9 cellular contexts compared by ENCODE assay signal in the genomic region with DNA sequence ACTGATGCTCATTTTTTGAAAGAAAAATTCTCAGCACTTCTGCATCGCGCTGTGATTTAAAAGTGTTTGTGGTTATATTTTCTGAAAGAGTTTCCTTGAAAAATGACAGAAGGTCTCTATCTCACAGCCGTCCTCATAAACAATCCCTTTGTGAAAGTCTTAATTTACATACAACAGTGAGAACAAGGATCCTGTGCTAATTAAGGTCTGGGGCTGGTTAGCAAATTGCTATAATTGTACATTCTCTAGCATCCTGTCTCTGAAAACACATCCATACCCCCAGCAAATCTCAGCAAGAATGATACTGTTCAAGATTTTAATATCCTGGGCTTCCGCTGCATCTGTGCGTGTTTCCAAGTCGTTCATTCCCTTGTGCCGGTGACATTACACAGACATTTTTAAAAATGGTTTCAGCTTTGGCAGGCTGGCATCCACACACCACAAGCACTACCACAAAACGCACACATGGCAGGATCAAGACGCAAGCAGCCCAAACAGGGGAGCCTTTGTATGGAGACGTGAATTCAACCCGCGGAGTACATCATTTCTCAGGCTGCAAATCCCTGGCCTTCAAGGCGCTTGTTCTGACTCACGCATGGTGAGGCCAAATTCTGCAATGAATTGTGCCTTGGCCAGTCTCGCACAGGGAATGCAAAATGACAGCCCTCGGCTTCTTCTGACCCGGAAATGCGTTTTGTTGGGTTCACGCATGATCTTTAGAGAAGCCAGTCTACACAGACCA. TPM values are rescaled to one million over a fixed set of nuclear protein-coding genes. Genes with fewer than 3 reads are reported as not detected.
A peak's percentile ranks its signal among the peaks of the same experiment; 100 is the strongest.
DNase-seq lines count a peak whose midpoint lies in the region; ATAC-seq and TF ChIP-seq lines count a peak whose summit lies in the region.
"Had no signal": no experiment of that assay in that cellular context is flagged by ENCODE, and none has a peak within 500 bp of the region (broad histone marks: within the 10 kb centered on the region; RNA-seq: fewer than 3 reads in every experiment).

No MANE protein-coding gene starts in this region.

- ATAC-seq in IMR-90 (ENCODE audit: low read depth) (peak; percentile 18; the same call in 1 of the 2 replicates), memory B cell (ENCODE audit: low read depth) (no peak)
- ATAC-seq: activated CD8-positive, alpha-beta T cell treated with anti-CD3 and anti-CD28 coated beads, Interleukin-2, amount 10 ng/mL, durations not matched to agents 7 days and 5 days had no signal

- peak overlapping the region; percentile 95 for H2BK5ac ChIP-seq in IMR-90 (ENCODE audit: low read depth, low read length, poor library complexity, severe bottlenecking)

- peak overlapping the region; percentile 88 for H2BK20ac ChIP-seq in IMR-90 (ENCODE audit: low read depth, low read length)

- H3K4ac ChIP-seq in IMR-90 (ENCODE audit: low read depth, low read length), result peak overlapping the region; percentile 96

- H2AK9ac ChIP-seq in IMR-90 (replicated peaks; ENCODE audit: low read depth, low read length, poor library complexity), result peak overlapping the region; percentile 88

- POLR2A ChIA-PET in IMR-90 (lab: Charles Lee; ENCODE audit: unreplicated experiment), result interaction anchor here (1.0 kb wide), 1 partner anchor 21 kb away, joined by 4 read pairs; no protein-coding TSS in a partner anchor

- peaks cover 21% of the 10 kb centered on the region for H3K9me1 ChIP-seq in IMR-90 (ENCODE audit: insufficient read depth, low read length)

- no peak for TF ChIP-seq RAD21 in IMR-90 (IDR thresholded peaks at IDR 0.05; ENCODE audit: low read length)

- H3K56ac ChIP-seq in IMR-90 (ENCODE audit: extremely low read depth, insufficient read depth, low read length), result peak overlapping the region; percentile 65

- DNase-seq in IMR-90, result peak; percentile 87
- no peak for DNase-seq in memory B cell (ENCODE audit: low spot score in 2 of 2)
- DNase-seq in substantia nigra (lab: John Stamatoyannopoulos, UW), result peak in 43 of 49 donors; percentile 20 to 81 (median 59)
- DNase-seq in amniotic stem cell (lab: John Stamatoyannopoulos, UW), result no peak
- no peak for DNase-seq in SKM-1 treated with dmso at 0.1 percent for 144 hours (lab: John Stamatoyannopoulos, UW; ENCODE audit: unreplicated experiment)
- no peak for DNase-seq in NCI-H1694 (lab: John Stamatoyannopoulos, UW)
- no peak for DNase-seq in NCI-H2196 treated with DMSO at 0.1 percent for 48 hours (lab: John Stamatoyannopoulos, UW; ENCODE audit: unreplicated experiment)
- DNase-seq: activated CD8-positive, alpha-beta T cell treated with anti-CD3 and anti-CD28 coated beads, Interleukin-2, amount 10 ng/mL, durations not matched to agents 7 days and 5 days had no signal

- H3K9me3 Mint-ChIP-seq in memory B cell, result no peaks in the 10 kb centered on the region

- BruUV-seq in IMR-90 (replicated peaks; lab: Mats Ljungman, UMichigan), result no TSS peak

- no peak for TF ChIP-seq CTCF in IMR-90 (conservative IDR thresholded peaks at IDR 0.05; ENCODE audit: low read depth, low read length)

- H3K4me3 Mint-ChIP-seq in memory B cell, result peak overlapping the region; percentile 62
- H3K4me3 Mint-ChIP-seq: activated CD8-positive, alpha-beta T cell treated with anti-CD3 and anti-CD28 coated beads, Interleukin-2, amount 10 ng/mL, durations not matched to agents 7 days and 5 days had no signal

- H2AK5ac ChIP-seq in IMR-90 (ENCODE audit: low read depth, low read length), result peak overlapping the region; percentile 96

- H3K27me3 Mint-ChIP-seq in memory B cell, result no peaks in the 10 kb centered on the region

- intact Hi-C loops in IMR-90 (cut with micrococcal nuclease), result no loop called here

- H3K9me3 ChIP-seq in IMR-90 (ENCODE audit: control insufficient read depth, insufficient read depth, low read length), result no peaks in the 10 kb centered on the region

- peaks cover 23% of the 10 kb centered on the region for H3K36me3 Mint-ChIP-seq in memory B cell

- H4K91ac ChIP-seq in IMR-90 (ENCODE audit: insufficient read depth, low read depth, low read length), result peak overlapping the region; percentile 96

- peak overlapping the region; percentile 98 for H2BK120ac ChIP-seq in IMR-90 (ENCODE audit: low read depth, low read length)

- peak overlapping the region; percentile 91 for H3K23ac ChIP-seq in IMR-90 (ENCODE audit: low read depth, low read length)

- peak overlapping the region; percentile 89 for H3K27ac Mint-ChIP-seq in memory B cell

- H3K4me1 Mint-ChIP-seq in memory B cell, result peaks cover 35% of the 10 kb centered on the region

- H4K5ac ChIP-seq in IMR-90 (ENCODE audit: low read depth, low read length), result peak overlapping the region; percentile 74

- H3K4me3 ChIP-seq in IMR-90 (ENCODE audit: insufficient read depth, low read depth, low read length), result no peak overlapping the region

- 49% methylated on average over 10 of the region's 19 CpGs; no CpG with 5 or more reads in 1 of the 2 experiments for WGBS in IMR-90 (ENCODE audit: extremely low coverage in 2 of 2, insufficient read length in 1 of 2), 2 experiments

- H3K4me2 ChIP-seq in IMR-90 (ENCODE audit: low read depth, low read length), result 0 out of 2 replicates have a peak overlapping the region, but pooled peaks have one; percentile 21

- H2BK15ac ChIP-seq in IMR-90 (ENCODE audit: low read depth, low read length), result peak overlapping the region; percentile 85; the same call in 2 of the 3 replicates

- peak overlapping the region; percentile 75 for H2AFZ ChIP-seq in IMR-90 (replicated peaks; ENCODE audit: low read length, poor library complexity)

- H4K8ac ChIP-seq in IMR-90 (ENCODE audit: low read depth in 2 of 2, low read length in 2 of 2), result peak overlapping the region; percentile 75 to 90

- CTCF ChIA-PET in IMR-90 (lab: Yijun Ruan, JAX), result no interaction called here

- H3K79me1 ChIP-seq in IMR-90 (ENCODE audit: low read depth in 1 of 2, low read length in 2 of 2), result peaks cover 40 to 84% of the 10 kb centered on the region in 2 experiments

- peaks cover 17% of the 10 kb centered on the region for H3K4me1 ChIP-seq in IMR-90 (ENCODE audit: control insufficient read depth, insufficient read depth, low read length)

- peak overlapping the region; percentile 89 for H3K27ac ChIP-seq in IMR-90 (ENCODE audit: insufficient read depth, low read length)
- H3K27ac ChIP-seq in cingulate gyrus (ENCODE audit: low read depth, low read length), result peak overlapping the region; percentile 93
- H3K27ac ChIP-seq in substantia nigra (ENCODE audit: low read depth, low read length, poor library complexity, severe bottlenecking), result peak overlapping the region; percentile 97

- peak overlapping the region; percentile 74 for H3K18ac ChIP-seq in IMR-90 (ENCODE audit: low read depth, low read length)

- TF ChIP-seq POLR2A in IMR-90 (IDR thresholded peaks at IDR 0.05; ENCODE audit: low read depth, low read length), result no peak

- dilution Hi-C loops in IMR-90 (cut with HindIII; ENCODE audit: low sequenced_read_pairs, unreplicated experiment), result no loop called here

- no peaks in the 10 kb centered on the region for H3K27me3 ChIP-seq in IMR-90 (ENCODE audit: control insufficient read depth, insufficient read depth, low read length)

- peaks cover 14% of the 10 kb centered on the region for H3K36me3 ChIP-seq in IMR-90 (ENCODE audit: control insufficient read depth, insufficient read depth, low read length)

- no peaks in the 10 kb centered on the region for H4K20me1 ChIP-seq in IMR-90 (ENCODE audit: insufficient read depth, low read length)

- H3K14ac ChIP-seq in IMR-90 (replicated peaks; ENCODE audit: low read depth, low read length), result peak overlapping the region; percentile 91

- in situ Hi-C loops in IMR-90 (cut with MboI; ENCODE audit: low sequenced_read_pairs), result no loop called here

- peak overlapping the region; percentile 47 for H3K9ac ChIP-seq in IMR-90 (ENCODE audit: low read depth, low read length)

TF ChIP-seq in IMR-90, 13 proteins besides CTCF, POLR2A, EP300 and RAD21:
- TF ChIP-seq, protein P1, sequence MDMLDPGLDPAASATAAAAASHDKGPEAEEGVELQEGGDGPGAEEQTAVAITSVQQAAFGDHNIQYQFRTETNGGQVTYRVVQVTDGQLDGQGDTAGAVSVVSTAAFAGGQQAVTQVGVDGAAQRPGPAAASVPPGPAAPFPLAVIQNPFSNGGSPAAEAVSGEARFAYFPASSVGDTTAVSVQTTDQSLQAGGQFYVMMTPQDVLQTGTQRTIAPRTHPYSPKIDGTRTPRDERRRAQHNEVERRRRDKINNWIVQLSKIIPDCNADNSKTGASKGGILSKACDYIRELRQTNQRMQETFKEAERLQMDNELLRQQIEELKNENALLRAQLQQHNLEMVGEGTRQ (IDR thresholded peaks at IDR 0.05; ENCODE audit: low read depth, low read length), result no peak
- TF ChIP-seq CEBPB (IDR thresholded peaks at IDR 0.05; ENCODE audit: low read depth, low read length) (no peak), FOS (IDR thresholded peaks at IDR 0.05; ENCODE audit: low read depth, low read length) (no peak), RFX5 (IDR thresholded peaks at IDR 0.05; ENCODE audit: low read depth, low read length) (no peak), BHLHE40 (IDR thresholded peaks at IDR 0.05; ENCODE audit: low read depth, low read length) (no peak), SMC3 (IDR thresholded peaks at IDR 0.05; ENCODE audit: low read depth, low read length) (no peak), MAZ (IDR thresholded peaks at IDR 0.05; ENCODE audit: borderline replicate concordance, low read depth, low read length) (no peak), NFE2L2 (IDR thresholded peaks at IDR 0.05; ENCODE audit: low read depth, low read length) (no peak), RCOR1 (IDR thresholded peaks at IDR 0.05; ENCODE audit: insufficient replicate concordance, low read length) (no peak), MAFK (IDR thresholded peaks at IDR 0.05; ENCODE audit: low read depth, low read length) (no peak), MXI1 (IDR thresholded peaks at IDR 0.05; ENCODE audit: borderline replicate concordance, low read depth, low read length) (no peak), CHD1 (IDR thresholded peaks at IDR 0.05; ENCODE audit: low read depth, low read length) (no peak)
- TF ChIP-seq, protein P2, sequence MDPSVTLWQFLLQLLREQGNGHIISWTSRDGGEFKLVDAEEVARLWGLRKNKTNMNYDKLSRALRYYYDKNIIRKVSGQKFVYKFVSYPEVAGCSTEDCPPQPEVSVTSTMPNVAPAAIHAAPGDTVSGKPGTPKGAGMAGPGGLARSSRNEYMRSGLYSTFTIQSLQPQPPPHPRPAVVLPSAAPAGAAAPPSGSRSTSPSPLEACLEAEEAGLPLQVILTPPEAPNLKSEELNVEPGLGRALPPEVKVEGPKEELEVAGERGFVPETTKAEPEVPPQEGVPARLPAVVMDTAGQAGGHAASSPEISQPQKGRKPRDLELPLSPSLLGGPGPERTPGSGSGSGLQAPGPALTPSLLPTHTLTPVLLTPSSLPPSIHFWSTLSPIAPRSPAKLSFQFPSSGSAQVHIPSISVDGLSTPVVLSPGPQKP (IDR thresholded peaks at IDR 0.05; ENCODE audit: borderline replicate concordance, low read depth, low read length), result no peak

RNA-seq across cellular contexts. Expression of a gene that starts 20.3 kb away (rescaled TPM):
- total RNA-seq in IMR-90 (2012; rRNA removed), result 23.6 and 24.0 TPM in 2 replicates
- 28.2 and 28.3 TPM in 2 replicates for polyA plus RNA-seq in IMR-90 (2012; rRNA removed)
- polyA plus RNA-seq in IMR-90 (2012; cell fraction: cytosol; rRNA removed), result 12.6 and 14.1 TPM in 2 replicates
- 43.6 and 72.5 TPM in 2 replicates for polyA plus RNA-seq in IMR-90 (2012; cell fraction: nucleus; rRNA removed; ENCODE audit: low replicate concordance)

Comparison
In these comparisons a context has a peak if more than half of its experiments do, and no peak if none do; other contexts are left out.
1. DNase-seq: peak in IMR-90 (single experiment) and substantia nigra (43 of 49); none in memory B cell (0 of 2), amniotic stem cell (single experiment), SKM-1 treated with dmso at 0.1 percent for 144 hours (single experiment), NCI-H1694 (single experiment) and NCI-H2196 treated with DMSO at 0.1 percent for 48 hours (single experiment).
2. Peak in every context shown above with its lines, with median percentiles within 50 percentile points of each other: H3K27ac ChIP-seq.